In genomic region chr2:219296631-219297391, GRCh38 we compare ENCODE assay signal across 13 cellular contexts. TPM values are rescaled to one million over a fixed set of nuclear protein-coding genes. Genes with fewer than 3 reads are reported as not detected.
"Had no signal": no experiment of that assay in that cellular context is flagged by ENCODE, and none has a peak within 500 bp of the region (broad histone marks: within the 10 kb centered on the region; RNA-seq: fewer than 3 reads in every experiment).

No MANE protein-coding gene starts in this region.

- H3K9me3 ChIP-seq: esophagus squamous epithelium, pancreas, tibial nerve had no signal

- H3K4me1 ChIP-seq: foreskin keratinocyte, pancreas had no signal

- H3K27me3 ChIP-seq: pancreas had no signal

- DNase-seq: activated CD4-positive, alpha-beta T cell treated with anti-CD3 and anti-CD28 coated beads, Interleukin-2, amount 50 U/mL, for 1 hour; activated T-cell treated with anti-CD3 and anti-CD28 coated beads, Interleukin-2, amount 50 U/mL, for 24 hours; esophagus squamous epithelium; foreskin keratinocyte; pancreas had no signal

- H3K36me3 ChIP-seq: esophagus squamous epithelium, pancreas, tibial nerve had no signal

- H3K4me3 ChIP-seq: esophagus squamous epithelium, pancreas, SK-N-MC, tibial nerve had no signal

- H3K9me3 Mint-ChIP-seq: activated T-cell treated with anti-CD3 and anti-CD28 coated beads, Interleukin-2, amount 50 U/mL, for 24 hours; neural crest cell had no signal

- H3K4me3 Mint-ChIP-seq: activated T-cell treated with anti-CD3 and anti-CD28 coated beads, Interleukin-2, amount 50 U/mL, for 24 hours; neural crest cell had no signal

- H3K27ac Mint-ChIP-seq: activated T-cell treated with anti-CD3 and anti-CD28 coated beads, Interleukin-2, amount 50 U/mL, for 24 hours had no signal

- H3K27ac ChIP-seq: esophagus squamous epithelium, foreskin keratinocyte, pancreas, SK-N-MC, tibial nerve had no signal

- ATAC-seq: foreskin keratinocyte, left colon, pancreas had no signal

RNA-seq across cellular contexts. Expression of gene PTPRN, which starts 12.4 kb away (rescaled TPM):
- total RNA-seq: esophagus squamous epithelium; foreskin keratinocyte; T-helper 1 cell treated with Interleukin-12 subunit alpha and Interleukin-12 subunit beta and Interleukin-4 antibody, amounts not matched to agents 30 ng/mL and 1 ng/mL, for 36 hours; tibial nerve had no signal
- polyA plus RNA-seq: aorta, foreskin keratinocyte had no signal

RNA-seq across cellular contexts. Expression of gene RESP18, which starts 35.7 kb away (rescaled TPM):
- total RNA-seq: aorta; bronchial epithelial cell; esophagus squamous epithelium; foreskin keratinocyte; left colon; neural crest cell; pancreas; renal cortical epithelial cell; T-helper 1 cell treated with Interleukin-12 subunit alpha and Interleukin-12 subunit beta and Interleukin-4 antibody, amounts not matched to agents 30 ng/mL and 1 ng/mL, for 36 hours; tibial nerve had no signal
- polyA plus RNA-seq: aorta, foreskin keratinocyte had no signal

RNA-seq across cellular contexts. Expression of gene TUBA4B, which starts 43.8 kb away (rescaled TPM):
- total RNA-seq: aorta, bronchial epithelial cell, esophagus squamous epithelium, foreskin keratinocyte, left colon, neural crest cell, pancreas, tibial nerve had no signal
- polyA plus RNA-seq: pancreas had no signal
